21 cellular contexts compared by ENCODE assay signal in the genomic region with DNA sequence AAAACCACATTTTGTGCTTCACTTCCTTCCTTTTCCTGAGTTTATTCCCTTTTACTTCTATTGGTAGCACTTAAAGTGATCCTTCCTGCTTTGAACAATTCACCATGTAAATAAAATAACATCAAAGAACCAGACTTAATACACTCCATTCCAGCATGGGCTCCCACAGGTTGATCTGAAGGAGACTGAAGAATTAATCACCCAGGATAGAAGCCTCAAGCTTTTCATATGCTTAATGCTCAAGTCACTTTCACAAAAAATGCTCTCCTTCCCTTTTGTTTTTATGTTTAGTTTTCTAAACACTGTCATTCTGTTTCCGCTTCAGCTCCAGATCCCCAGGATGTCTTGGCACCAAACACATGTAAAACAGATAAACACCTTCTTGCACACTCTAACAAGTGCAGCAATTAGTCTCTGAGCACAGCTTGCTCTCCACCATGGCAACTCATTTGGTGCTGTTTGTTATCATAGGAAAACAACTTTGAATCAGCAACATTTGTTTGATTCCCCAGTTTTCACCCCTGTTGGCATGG. TPM values are rescaled to one million over a fixed set of nuclear protein-coding genes. Genes with fewer than 3 reads are reported as not detected.
DNase-seq lines count a peak whose midpoint lies in the region; FAIRE-seq and TF ChIP-seq lines count a peak whose summit lies in the region.
"Had no signal": no experiment of that assay in that cellular context is flagged by ENCODE, and none has a peak within 500 bp of the region (broad histone marks: within the 10 kb centered on the region; RNA-seq: fewer than 3 reads in every experiment).

No MANE protein-coding gene starts in this region.

- H3K23me2 ChIP-seq in H1 (ENCODE audit: low read depth, low read length): peaks cover 2% of the 10 kb centered on the region; the same call in 1 of the 2 replicates

- H3K4me2 ChIP-seq in H1 (ENCODE audit: insufficient read depth in 1 of 2, low read depth in 2 of 2, low read length in 2 of 2) (peak overlapping the region; percentile 8 to 10; a peak in 1 of 4 replicates), smooth muscle cell (no peak overlapping the region)

- H3F3A ChIP-seq in smooth muscle cell (ENCODE audit: low read depth): no peaks in the 10 kb centered on the region

- H2BK20ac ChIP-seq in H1 (ENCODE audit: low read length): 0 out of 2 replicates have a peak overlapping the region, but pooled peaks have one; percentile 22

- WGBS in H1 (ENCODE audit: extremely low coverage in 1 of 2, insufficient coverage in 1 of 2, insufficient read length in 1 of 2, insufficient replicate concordance in 2 of 2, low coverage in 1 of 2, low lambda C conversion rate in 2 of 2, missing lambda C conversion rate in 1 of 2), 2 experiments: 25% methylated on average over 1 of the region's 1 CpG; no CpG with 5 or more reads in 1 of the 2 experiments
- WGBS in smooth muscle cell (ENCODE audit: low lambda C conversion rate): 64% methylated on average over 1 of the region's 1 CpG

- TF ChIP-seq POLR2A in H1 (IDR thresholded peaks at IDR 0.05; ENCODE audit: control extremely low read depth in 1 of 2, low read depth in 2 of 2, low read length in 2 of 2): no peak

- no peak overlapping the region for H2BK15ac ChIP-seq in H1 (ENCODE audit: low read length)

- no peak overlapping the region for H2BK120ac ChIP-seq in H1 (replicated peaks; ENCODE audit: low read depth, low read length)

- H3K23ac ChIP-seq in H1 (ENCODE audit: insufficient read length): no peak overlapping the region

- CTCF ChIA-PET in H1 (lab: Charles Lee; ENCODE audit: partially characterized antibody): interaction anchor here (0.6 to 1.0 kb wide), 2 partner anchors 14 to 1866 kb away, joined by 3 read pairs; no protein-coding TSS in a partner anchor

- no peak overlapping the region for H3K4me3 Mint-ChIP-seq in activated T-helper 2 cell treated with anti-CD3 and anti-CD28 coated beads, Interferon-gamma antibody, Interleukin-2, Interleukin-4, amounts not matched to agents 10 μg/mL and 5 μg/mL and 100 μg/mL, durations not matched to agents 14 hours and 24 hours and 36 hours (ENCODE audit: low read depth)
- H3K4me3 Mint-ChIP-seq: CD4-positive, CD25-positive, alpha-beta regulatory T cell; IgD-negative memory B cell had no signal

- TF ChIP-seq RAD21 in H1 (IDR thresholded peaks at IDR 0.05 in 1 of 2, conservative IDR thresholded peaks at IDR 0.05 in 1 of 2; ENCODE audit: low read depth in 2 of 2, low read length in 2 of 2): no peak

- no peak overlapping the region for H2BK5ac ChIP-seq in H1 (ENCODE audit: low read depth, low read length)

- H2BK12ac ChIP-seq in H1 (ENCODE audit: low read depth, low read length): no peak overlapping the region

- H4K91ac ChIP-seq in H1 (replicated peaks; ENCODE audit: insufficient read length, low read length): no peak overlapping the region

- H3K27ac Mint-ChIP-seq in activated T-helper 2 cell treated with anti-CD3 and anti-CD28 coated beads, Interferon-gamma antibody, Interleukin-2, Interleukin-4, amounts not matched to agents 10 μg/mL and 5 μg/mL and 100 μg/mL, durations not matched to agents 14 hours and 24 hours and 36 hours: no peak overlapping the region
- H3K27ac Mint-ChIP-seq: CD4-positive, CD25-positive, alpha-beta regulatory T cell; IgD-negative memory B cell had no signal

- H3K56ac ChIP-seq in H1 (replicated peaks; ENCODE audit: insufficient read length, low read depth, low read length): no peak overlapping the region

- POLR2A ChIA-PET in H1 (lab: Charles Lee; ENCODE audit: partially characterized antibody): no interaction called here

- H3K27me3 Mint-ChIP-seq in activated T-helper 2 cell treated with anti-CD3 and anti-CD28 coated beads, Interferon-gamma antibody, Interleukin-2, Interleukin-4, amounts not matched to agents 10 μg/mL and 5 μg/mL and 100 μg/mL, durations not matched to agents 14 hours and 24 hours and 36 hours (ENCODE audit: low read depth): no peaks in the 10 kb centered on the region
- H3K27me3 Mint-ChIP-seq: IgD-negative memory B cell had no signal

- no peaks in the 10 kb centered on the region for H3K79me1 ChIP-seq in H1 (ENCODE audit: low read depth, low read length)

- H3K9me3 ChIP-seq in H1 (ENCODE audit: insufficient read depth in 2 of 2, low read depth in 1 of 2, low read length in 1 of 2) (peaks cover 0 to 2% of the 10 kb centered on the region in 2 experiments; a peak in 1 of 4 replicates), iPS-20b (ENCODE audit: insufficient read depth, low read depth, low read length) (no peaks in the 10 kb centered on the region), smooth muscle cell (replicated peaks; ENCODE audit: low read depth) (no peaks in the 10 kb centered on the region)
- H3K9me3 ChIP-seq: BE2C, Caco-2 had no signal

- H3K4me3 ChIP-seq in H1 (ENCODE audit: extremely low read depth in 1 of 4, insufficient read depth in 2 of 4, low read depth in 3 of 4, low read length in 4 of 4): no peak overlapping the region
- H3K4me3 ChIP-seq in iPS-20b (ENCODE audit: low read length): peak overlapping the region; percentile 39; the same call in 1 of the 2 replicates
- no peak overlapping the region for H3K4me3 ChIP-seq in smooth muscle cell

- H3K79me2 ChIP-seq in H1 (ENCODE audit: control insufficient read depth in 1 of 2, insufficient read depth in 2 of 2, low read length in 2 of 2) (no peaks in the 10 kb centered on the region), smooth muscle cell (ENCODE audit: low read depth) (no peaks in the 10 kb centered on the region)

- H4K5ac ChIP-seq in H1 (ENCODE audit: insufficient read length, low read depth, low read length): no peak overlapping the region

- H4K20me1 ChIP-seq in H1 (replicated peaks in 1 of 2; ENCODE audit: control insufficient read depth in 1 of 2, insufficient read depth in 2 of 2, low read length in 2 of 2) (no peaks in the 10 kb centered on the region), smooth muscle cell (ENCODE audit: low read depth) (peaks cover 21% of the 10 kb centered on the region)

- TF ChIP-seq EP300 in H1 (IDR thresholded peaks at IDR 0.05; ENCODE audit: borderline replicate concordance in 1 of 2, low read depth in 2 of 2, low read length in 2 of 2): no peak

- no peak overlapping the region for H3K27ac ChIP-seq in H1 (ENCODE audit: low read depth, low read length)
- no peak overlapping the region for H3K27ac ChIP-seq in iPS-20b (ENCODE audit: low read length)
- no peak overlapping the region for H3K27ac ChIP-seq in smooth muscle cell (ENCODE audit: low read depth)
- H3K27ac ChIP-seq: HL-60, RWPE1 had no signal

- TF ChIP-seq CTCF in H1 (IDR thresholded peaks at IDR 0.05; ENCODE audit: control extremely low read depth in 1 of 3, insufficient read depth in 1 of 3, low read depth in 1 of 3, low read length in 3 of 3) (no peak), smooth muscle cell (IDR thresholded peaks at IDR 0.05; ENCODE audit: borderline replicate concordance, insufficient read depth, poor library complexity, severe bottlenecking) (no peak)

- no peak overlapping the region for H4K8ac ChIP-seq in H1 (ENCODE audit: extremely low read depth, insufficient read depth, low read length)

- H2AK5ac ChIP-seq in H1 (ENCODE audit: low read depth, low read length): no peak overlapping the region

- H3K18ac ChIP-seq in H1 (ENCODE audit: extremely low read depth, low read length): no peak overlapping the region

- no peak overlapping the region for H3K9ac ChIP-seq in H1 (replicated peaks in 1 of 4; ENCODE audit: extremely low read depth in 1 of 4, low read depth in 3 of 4, low read length in 3 of 4)
- H3K9ac ChIP-seq in iPS-20b (ENCODE audit: low read depth, low read length): no peak overlapping the region
- no peak overlapping the region for H3K9ac ChIP-seq in smooth muscle cell (ENCODE audit: low read depth)

- H3K36me3 ChIP-seq in H1 (ENCODE audit: control insufficient read depth in 2 of 4, insufficient read depth in 4 of 4, low read length in 3 of 4): no peaks in the 10 kb centered on the region
- no peaks in the 10 kb centered on the region for H3K36me3 ChIP-seq in iPS-20b (ENCODE audit: insufficient read depth, low read depth, low read length)
- H3K36me3 ChIP-seq in smooth muscle cell (ENCODE audit: low read depth): no peaks in the 10 kb centered on the region
- H3K36me3 ChIP-seq: BE2C had no signal

- FAIRE-seq in H1 (lab: Jason Lieb, UNC) (peak; percentile 82), RCC 7860 (lab: Jason Lieb, UNC) (no peak)

- DNase-seq in NCI-H1105 treated with DMSO at 0.1 percent for 48 hours (lab: John Stamatoyannopoulos, UW): peak; percentile 20
- DNase-seq in NCI-H1105 (lab: John Stamatoyannopoulos, UW): no peak
- DNase-seq in NCI-H2081 (lab: John Stamatoyannopoulos, UW): peak; percentile 6 to 50
- DNase-seq in H1 (ENCODE audit: low read depth in 1 of 2, low spot score in 2 of 2): peak in 1 of 2 experiments; percentile 29
- DNase-seq in smooth muscle cell (lab: John Stamatoyannopoulos, UW; ENCODE audit: unreplicated experiment): no peak
- no peak for DNase-seq in activated T-helper 2 cell treated with anti-CD3 and anti-CD28 coated beads, Interferon-gamma antibody, Interleukin-2, Interleukin-4, amounts not matched to agents 10 μg/mL and 5 μg/mL and 100 μg/mL, durations not matched to agents 14 hours and 24 hours and 36 hours (ENCODE audit: low spot score)
- DNase-seq in RCC 7860 (ENCODE audit: low spot score): no peak
- DNase-seq: BE2C; Caco-2; CD4-positive, CD25-positive, alpha-beta regulatory T cell; H7; Karpas-422; NCI-H1048; NCI-H2107; NCI-H226; NCI-H526 had no signal

- peaks cover 0 to 7% (median 3%) of the 10 kb centered on the region in 4 experiments; a peak in 4 of 7 replicates for H3K4me1 ChIP-seq in H1 (replicated peaks in 1 of 4; ENCODE audit: control insufficient read depth in 3 of 4, insufficient read depth in 4 of 4, low read length in 3 of 4)
- H3K4me1 ChIP-seq in iPS-20b (ENCODE audit: insufficient read depth, low read length): peaks cover 18% of the 10 kb centered on the region; the same call in 1 of the 2 replicates
- no peaks in the 10 kb centered on the region for H3K4me1 ChIP-seq in smooth muscle cell (ENCODE audit: low read depth)
- H3K4me1 ChIP-seq: BE2C, Caco-2 had no signal

- H3K27me3 ChIP-seq in H1 (replicated peaks in 1 of 4; ENCODE audit: control insufficient read depth in 3 of 4, extremely low read depth in 1 of 4, insufficient read depth in 3 of 4, low read length in 3 of 4) (no peaks in the 10 kb centered on the region), iPS-20b (ENCODE audit: insufficient read depth, low read length) (no peaks in the 10 kb centered on the region), smooth muscle cell (ENCODE audit: low read depth) (no peaks in the 10 kb centered on the region)
- H3K27me3 ChIP-seq: BE2C had no signal

- H3K9me3 Mint-ChIP-seq in activated T-helper 2 cell treated with anti-CD3 and anti-CD28 coated beads, Interferon-gamma antibody, Interleukin-2, Interleukin-4, amounts not matched to agents 10 μg/mL and 5 μg/mL and 100 μg/mL, durations not matched to agents 14 hours and 24 hours and 36 hours: peaks cover 3% of the 10 kb centered on the region

- H3K4ac ChIP-seq in H1 (replicated peaks; ENCODE audit: insufficient read length, low read depth, low read length): no peak overlapping the region

- H3K36me3 Mint-ChIP-seq in activated T-helper 2 cell treated with anti-CD3 and anti-CD28 coated beads, Interferon-gamma antibody, Interleukin-2, Interleukin-4, amounts not matched to agents 10 μg/mL and 5 μg/mL and 100 μg/mL, durations not matched to agents 14 hours and 24 hours and 36 hours (ENCODE audit: low read depth): no peaks in the 10 kb centered on the region
- H3K36me3 Mint-ChIP-seq: CD4-positive, CD25-positive, alpha-beta regulatory T cell; IgD-negative memory B cell had no signal

- H2AFZ ChIP-seq in H1 (ENCODE audit: low read length) (no peak overlapping the region), smooth muscle cell (ENCODE audit: low read depth) (no peak overlapping the region)

- H3K4me1 Mint-ChIP-seq in activated T-helper 2 cell treated with anti-CD3 and anti-CD28 coated beads, Interferon-gamma antibody, Interleukin-2, Interleukin-4, amounts not matched to agents 10 μg/mL and 5 μg/mL and 100 μg/mL, durations not matched to agents 14 hours and 24 hours and 36 hours (ENCODE audit: low read depth): no peaks in the 10 kb centered on the region
- H3K4me1 Mint-ChIP-seq: CD4-positive, CD25-positive, alpha-beta regulatory T cell; IgD-negative memory B cell had no signal

- H3K14ac ChIP-seq in H1 (ENCODE audit: insufficient read length): no peak overlapping the region

- intact Hi-C loops in activated T-helper 2 cell treated with anti-CD3 and anti-CD28 coated beads, Interferon-gamma antibody, Interleukin-2, Interleukin-4, amounts not matched to agents 10 μg/mL and 5 μg/mL and 100 μg/mL, durations not matched to agents 14 hours and 24 hours and 36 hours (cut with micrococcal nuclease): no loop called here

RNA-seq across cellular contexts. Expression of a gene that starts 37.0 kb away (rescaled TPM):
- 3.0 and 3.3 TPM in 2 replicates for total RNA-seq in H1 (2021; fragmentation: NEBNext Ultra II Directional; extraction: Animal tissue kit (Norgen Biotek cat#: 25700))
- polyA plus RNA-seq in H1 (2011; rRNA removed) (0.89 and 1.5 TPM in 2 replicates), smooth muscle cell (0.45 and 1.6 TPM in 2 replicates)
- polyA plus RNA-seq in H1 (2011; cell fraction: cytosol; rRNA removed): 1.4 TPM
- 0.80 TPM for polyA plus RNA-seq in H1 (2011; cell fraction: nucleus; rRNA removed)
- polyA plus RNA-seq in H1 (2012, experiment 1 of 2): 0.99 to 1.7 TPM (median 1.1 TPM) in 4 replicates
- 0.18 TPM for polyA plus RNA-seq in H1 (2012, experiment 2 of 2)
- 2.4 TPM for polyA plus RNA-seq in H1 (2013, experiment 1 of 2)
- 2.3 TPM for polyA plus RNA-seq in H1 (2013, experiment 2 of 2)
- polyA minus RNA-seq in H1 (2011; rRNA and poly(A)+ RNA removed): 2.9 and 3.6 TPM in 2 replicates
- 1.3 TPM for polyA minus RNA-seq in H1 (2011; cell fraction: cytosol; rRNA and poly(A)+ RNA removed)
- polyA minus RNA-seq in H1 (2011; cell fraction: nucleus; rRNA and poly(A)+ RNA removed): 6.7 TPM
- 5.3 and 7.0 TPM in 2 replicates for total RNA-seq in smooth muscle cell
- total RNA-seq in activated T-helper 2 cell treated with anti-CD3 and anti-CD28 coated beads, Interferon-gamma antibody, Interleukin-2, Interleukin-4, amounts not matched to agents 10 μg/mL and 5 μg/mL and 100 μg/mL, durations not matched to agents 14 hours and 24 hours and 36 hours: not detected in 2 replicates
- total RNA-seq: CD4-positive, CD25-positive, alpha-beta regulatory T cell; T-helper 1 cell treated with Interleukin-12 subunit alpha and Interleukin-12 subunit beta and Interleukin-4 antibody, amounts not matched to agents 30 ng/mL and 1 ng/mL, for 36 hours had no signal
- polyA plus RNA-seq: CD4-positive, CD25-positive, alpha-beta regulatory T cell; IgD-negative memory B cell had no signal

Comparison
In these comparisons a context has a peak if more than half of its experiments do, and no peak if none do; other contexts are left out.
1. DNase-seq: peak in NCI-H1105 treated with DMSO at 0.1 percent for 48 hours (single experiment) and NCI-H2081 (2 of 2); none in NCI-H1105 (single experiment), smooth muscle cell (single experiment), activated T-helper 2 cell treated with anti-CD3 and anti-CD28 coated beads, Interferon-gamma antibody, Interleukin-2, Interleukin-4, amounts not matched to agents 10 μg/mL and 5 μg/mL and 100 μg/mL, durations not matched to agents 14 hours and 24 hours and 36 hours (single experiment) and RCC 7860 (single experiment).